Comparison of ENCODE assay signal across 1 cellular context in genomic region chr17:39750131-39751015, GRCh38.
TF ChIP-seq lines count a peak whose summit lies in the region.

No MANE protein-coding gene starts in this region.

TF ChIP-seq in HepG2, 621 proteins besides CTCF, POLR2A, EP300 and RAD21 (continued from another document and continues in another):
- TF ChIP-seq ARID4A (CRISPR knock-in tag; IDR thresholded peaks at IDR 0.05; ENCODE audit: borderline replicate concordance) (peak; percentile 69), ZSCAN21 (CRISPR knock-in tag; IDR thresholded peaks at IDR 0.05; ENCODE audit: borderline replicate concordance) (no peak), ZNF564 (CRISPR knock-in tag; IDR thresholded peaks at IDR 0.05) (no peak), ZNF644 (CRISPR knock-in tag; IDR thresholded peaks at IDR 0.05; ENCODE audit: low read depth) (no peak), ZNF333 (CRISPR knock-in tag; IDR thresholded peaks at IDR 0.05; ENCODE audit: borderline replicate concordance) (no peak), FOXO1 (CRISPR knock-in tag; IDR thresholded peaks at IDR 0.05) (0 out of 2 replicates have a peak, but pooled peaks have one; percentile 36), GLMP (CRISPR knock-in tag; IDR thresholded peaks at IDR 0.05; ENCODE audit: borderline replicate concordance) (no peak), ZNF639 (CRISPR knock-in tag; conservative IDR thresholded peaks at IDR 0.05) (0 out of 2 replicates have a peak, but pooled peaks have one; percentile 34), ZNF224 (CRISPR knock-in tag; IDR thresholded peaks at IDR 0.05) (no peak), ZFP41 (CRISPR knock-in tag; IDR thresholded peaks at IDR 0.05; ENCODE audit: borderline replicate concordance) (no peak), POLR2AphosphoS2 (IDR thresholded peaks at IDR 0.05; ENCODE audit: low read depth, low read length) (no peak), RAD51 (IDR thresholded peaks at IDR 0.05; ENCODE audit: borderline replicate concordance) (no peak), ZNF230 (CRISPR knock-in tag; IDR thresholded peaks at IDR 0.05) (no peak; the same call in 1 of the 2 replicates), ZFP36L2 (CRISPR knock-in tag; IDR thresholded peaks at IDR 0.05) (no peak), ZNF101 (CRISPR knock-in tag; IDR thresholded peaks at IDR 0.05; ENCODE audit: borderline replicate concordance, low read depth) (no peak), ZSCAN29 (CRISPR knock-in tag; conservative IDR thresholded peaks at IDR 0.05) (no peak), ZNF142 (CRISPR knock-in tag; IDR thresholded peaks at IDR 0.05) (no peak), SRSF1 (optimal IDR thresholded peaks at IDR 0.05; ENCODE audit: low read depth, low read length) (peak; percentile 34), ZNF660 (CRISPR knock-in tag; IDR thresholded peaks at IDR 0.05; ENCODE audit: borderline replicate concordance, low read depth) (no peak), DNMT3B (CRISPR knock-in tag; conservative IDR thresholded peaks at IDR 0.05) (no peak), KMT2B (CRISPR knock-in tag; IDR thresholded peaks at IDR 0.05) (no peak), AKAP8 (CRISPR knock-in tag; IDR thresholded peaks at IDR 0.05) (peak; percentile 84), ZNF691 (CRISPR knock-in tag; IDR thresholded peaks at IDR 0.05; ENCODE audit: borderline replicate concordance, low read depth) (no peak; the same call in 1 of the 2 replicates), ZBTB4 (CRISPR knock-in tag; IDR thresholded peaks at IDR 0.05; ENCODE audit: borderline replicate concordance) (peak; percentile 29; the same call in 1 of the 2 replicates), IRF1 (CRISPR knock-in tag; IDR thresholded peaks at IDR 0.05; ENCODE audit: low read depth) (no peak), ASH2L (IDR thresholded peaks at IDR 0.05; ENCODE audit: insufficient read length, low read depth, low read length) (no peak), ZKSCAN8 (CRISPR knock-in tag; IDR thresholded peaks at IDR 0.05; ENCODE audit: borderline replicate concordance) (peak; percentile 13; the same call in 1 of the 2 replicates), ZNF724P (CRISPR knock-in tag; IDR thresholded peaks at IDR 0.05; ENCODE audit: borderline replicate concordance) (no peak), NR3C1 (CRISPR knock-in tag; IDR thresholded peaks at IDR 0.05) (no peak), SMAD3 (CRISPR knock-in tag; IDR thresholded peaks at IDR 0.05) (no peak), ZKSCAN1 (IDR thresholded peaks at IDR 0.05; ENCODE audit: low read length) (no peak), ZNF124 (CRISPR knock-in tag; IDR thresholded peaks at IDR 0.05) (no peak), ZNF773 (CRISPR knock-in tag; IDR thresholded peaks at IDR 0.05; ENCODE audit: borderline replicate concordance) (no peak), ATM (IDR thresholded peaks at IDR 0.05; ENCODE audit: borderline replicate concordance) (no peak), TFDP2 (CRISPR knock-in tag; IDR thresholded peaks at IDR 0.05) (no peak), ZBTB43 (CRISPR knock-in tag; conservative IDR thresholded peaks at IDR 0.05) (no peak), U2AF1 (optimal IDR thresholded peaks at IDR 0.05; ENCODE audit: low read depth, low read length) (peak; percentile 44), FLYWCH1 (CRISPR knock-in tag; IDR thresholded peaks at IDR 0.05) (no peak), ZNF605 (CRISPR knock-in tag; IDR thresholded peaks at IDR 0.05) (peak; percentile 68; the same call in 1 of the 2 replicates), ZC3H4 (CRISPR knock-in tag; IDR thresholded peaks at IDR 0.05; ENCODE audit: borderline replicate concordance) (no peak)
